In genomic region chr1:5686925-5687706, GRCh38 we compare ENCODE assay signal across 1 cellular context.
TF ChIP-seq lines count a peak whose summit lies in the region.

No MANE protein-coding gene starts in this region.

TF ChIP-seq in HCT116, 20 proteins besides CTCF, POLR2A, EP300 and RAD21 (continued from another document):
- no peak for TF ChIP-seq EZH2phosphoT487 (IDR thresholded peaks at IDR 0.05; ENCODE audit: borderline replicate concordance)
TF ChIP-seq in HCT116: peak in this region for 0.
